Comparison of ENCODE assay signal across 9 cellular contexts in the genomic region with DNA sequence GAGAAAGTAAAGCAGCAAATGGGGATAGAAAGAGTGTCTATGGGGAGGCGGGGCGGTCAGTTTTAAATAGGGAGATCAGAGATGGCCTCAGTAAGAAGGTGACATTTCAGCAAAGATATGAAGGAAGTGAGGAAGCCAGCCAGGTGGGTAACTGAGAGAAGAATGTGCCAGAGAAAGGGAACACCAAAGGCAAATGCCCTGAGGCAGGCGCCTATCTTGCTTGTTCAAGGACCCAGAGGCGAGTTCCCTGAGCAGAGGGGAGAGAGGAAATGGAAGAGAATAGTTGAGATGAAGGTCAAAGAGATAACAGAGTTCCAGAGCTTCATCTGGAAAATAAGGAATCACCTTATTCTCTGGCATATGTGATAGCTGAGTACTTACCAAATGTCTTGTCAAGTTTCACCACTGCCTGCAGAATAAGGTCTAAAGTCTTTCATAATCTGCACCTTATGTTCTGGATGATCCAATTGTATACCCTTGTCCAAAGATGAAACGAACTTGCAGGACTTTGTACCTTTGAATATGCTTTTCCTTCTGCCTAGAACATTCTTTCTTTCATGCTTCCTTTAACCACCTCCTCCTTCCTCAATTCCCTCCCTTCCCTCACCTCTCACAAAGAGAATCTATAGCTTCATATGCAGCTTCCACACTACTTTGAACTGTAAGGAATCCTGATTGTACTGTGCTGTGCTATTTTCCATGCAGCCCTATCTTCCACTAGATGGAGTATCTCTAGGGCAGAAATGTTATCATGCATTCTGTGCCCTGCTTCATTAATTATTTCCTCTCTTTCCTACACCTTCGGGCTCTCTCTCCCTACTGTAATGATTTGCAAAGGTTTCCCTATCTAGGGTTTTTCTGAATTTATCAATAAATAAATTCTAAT. TPM values are rescaled to one million over a fixed set of nuclear protein-coding genes. Genes with fewer than 3 reads are reported as not detected.
DNase-seq lines count a peak whose midpoint lies in the region; ATAC-seq and TF ChIP-seq lines count a peak whose summit lies in the region.
"Had no signal": no experiment of that assay in that cellular context is flagged by ENCODE, and none has a peak within 500 bp of the region (broad histone marks: within the 10 kb centered on the region; RNA-seq: fewer than 3 reads in every experiment).

No MANE protein-coding gene starts in this region.

- DNase-seq in A172 (ENCODE audit: low spot score) = peak; percentile 13
- DNase-seq in GM13977 (ENCODE audit: low spot score) = no peak
- no peak for DNase-seq in activated naive CD8-positive, alpha-beta T cell treated with anti-CD3 and anti-CD28 coated beads, Interleukin-2, amount 10 ng/mL, durations not matched to agents 7 days and 5 days
- DNase-seq in inferior parietal cortex (ENCODE audit: extremely low spot score) = peak; percentile 39
- no peak for DNase-seq in T-helper 9 cell
- DNase-seq in SHP77 treated with DMSO at 0.1 percent for 48 hours (lab: John Stamatoyannopoulos, UW) = no peak
- DNase-seq in AG20443 (ENCODE audit: low spot score) = no peak

- in situ Hi-C loops in GM13977 (cut with MboI; ENCODE audit: low pct_unique_long_range_greater_than_20kb, low sequenced_read_pairs, unreplicated experiment) = no loop called here

- peak overlapping the region; percentile 29 for H3K4me3 Mint-ChIP-seq in activated naive CD8-positive, alpha-beta T cell treated with anti-CD3 and anti-CD28 coated beads, Interleukin-2, amount 10 ng/mL, durations not matched to agents 7 days and 5 days

- POLR2A ChIA-PET in activated naive CD8-positive, alpha-beta T cell treated with anti-CD3 and anti-CD28 coated beads, Interleukin-2, amount 10 ng/mL, durations not matched to agents 7 days and 5 days (lab: Charles Lee) = interaction anchor here (0.6 to 6.2 kb wide), 3 partner anchors 18 to 36 kb away, joined by 3 to 85 read pairs (median 19); a partner anchor contains a TSS

- H3K9me3 Mint-ChIP-seq in activated naive CD8-positive, alpha-beta T cell treated with anti-CD3 and anti-CD28 coated beads, Interleukin-2, amount 10 ng/mL, durations not matched to agents 7 days and 5 days = no peaks in the 10 kb centered on the region

- ATAC-seq in activated naive CD8-positive, alpha-beta T cell treated with anti-CD3 and anti-CD28 coated beads, Interleukin-2, amount 10 ng/mL, durations not matched to agents 7 days and 5 days (ENCODE audit: low read depth) = no peak
- no peak for ATAC-seq in HG03432 (IDR thresholded peaks at IDR 0.05; ENCODE audit: unreplicated experiment)

- H3K27ac Mint-ChIP-seq in activated naive CD8-positive, alpha-beta T cell treated with anti-CD3 and anti-CD28 coated beads, Interleukin-2, amount 10 ng/mL, durations not matched to agents 7 days and 5 days = peak overlapping the region; percentile 77

- TF ChIP-seq CTCF in GM13977 (IDR thresholded peaks at IDR 0.05; ENCODE audit: extremely low read depth, insufficient read depth, missing control alignments) = peak; percentile 30

- H3K36me3 Mint-ChIP-seq in activated naive CD8-positive, alpha-beta T cell treated with anti-CD3 and anti-CD28 coated beads, Interleukin-2, amount 10 ng/mL, durations not matched to agents 7 days and 5 days = peaks cover 48% of the 10 kb centered on the region

- no peaks in the 10 kb centered on the region for H3K27me3 Mint-ChIP-seq in activated naive CD8-positive, alpha-beta T cell treated with anti-CD3 and anti-CD28 coated beads, Interleukin-2, amount 10 ng/mL, durations not matched to agents 7 days and 5 days

- peaks cover 44% of the 10 kb centered on the region for H3K4me1 Mint-ChIP-seq in activated naive CD8-positive, alpha-beta T cell treated with anti-CD3 and anti-CD28 coated beads, Interleukin-2, amount 10 ng/mL, durations not matched to agents 7 days and 5 days

RNA-seq across cellular contexts. Expression of a gene that starts 38.5 kb away (rescaled TPM):
- 15.6 and 19.0 TPM in 2 replicates for total RNA-seq in A172 (2014; rRNA removed; shearing (Covaris generic))
- total RNA-seq in activated naive CD8-positive, alpha-beta T cell treated with anti-CD3 and anti-CD28 coated beads, Interleukin-2, amount 10 ng/mL, durations not matched to agents 7 days and 5 days = 10 to 100 TPM; 89.5 to 91.1 TPM

RNA-seq across cellular contexts. Expression of a gene that starts 53.0 kb away (rescaled TPM):
- total RNA-seq in A172 (2014; rRNA removed; shearing (Covaris generic)) = not detected in 2 replicates
- total RNA-seq in activated naive CD8-positive, alpha-beta T cell treated with anti-CD3 and anti-CD28 coated beads, Interleukin-2, amount 10 ng/mL, durations not matched to agents 7 days and 5 days = 1 to 10 TPM in 1 of 2 experiments, under 1 TPM in 1; 0.94 to 1.1 TPM
- total RNA-seq: SJSA1 had no signal

Comparison
In these comparisons a context has a peak if more than half of its experiments do, and no peak if none do; other contexts are left out.
1. DNase-seq: peak in A172 (single experiment) and inferior parietal cortex (single experiment); none in GM13977 (single experiment), activated naive CD8-positive, alpha-beta T cell treated with anti-CD3 and anti-CD28 coated beads, Interleukin-2, amount 10 ng/mL, durations not matched to agents 7 days and 5 days (single experiment), T-helper 9 cell (single experiment), SHP77 treated with DMSO at 0.1 percent for 48 hours (single experiment) and AG20443 (single experiment).